Comparison of ENCODE assay signal across 10 cellular contexts in genomic region chr12:646303-647038, GRCh38. TPM values are rescaled to one million over a fixed set of nuclear protein-coding genes. Genes with fewer than 3 reads are reported as not detected.
DNase-seq lines count a peak whose midpoint lies in the region; ATAC-seq and TF ChIP-seq lines count a peak whose summit lies in the region.
"Had no signal": no experiment of that assay in that cellular context is flagged by ENCODE, and none has a peak within 500 bp of the region (broad histone marks: within the 10 kb centered on the region; RNA-seq: fewer than 3 reads in every experiment).

No MANE protein-coding gene starts in this region.

- peak overlapping the region; percentile 34; the same call in 1 of the 2 replicates for H3K4ac ChIP-seq in IMR-90 (ENCODE audit: low read depth, low read length)

- no peak for TF ChIP-seq RAD21 in IMR-90 (IDR thresholded peaks at IDR 0.05; ENCODE audit: low read length)

- no peak overlapping the region for H2AK9ac ChIP-seq in IMR-90 (replicated peaks; ENCODE audit: low read depth, low read length, poor library complexity)

- H4K20me1 ChIP-seq in IMR-90 (ENCODE audit: insufficient read depth, low read length), result no peaks in the 10 kb centered on the region

- no peak overlapping the region for H3K56ac ChIP-seq in IMR-90 (ENCODE audit: extremely low read depth, insufficient read depth, low read length)

- H3K9me1 ChIP-seq in IMR-90 (ENCODE audit: insufficient read depth, low read length), result peaks cover 15% of the 10 kb centered on the region

- peaks cover 11% of the 10 kb centered on the region for H3K4me1 ChIP-seq in IMR-90 (ENCODE audit: control insufficient read depth, insufficient read depth, low read length)
- H3K4me1 ChIP-seq in endodermal cell (ENCODE audit: control insufficient read depth, insufficient read depth, low read length), result no peaks in the 10 kb centered on the region

- H2BK120ac ChIP-seq in IMR-90 (ENCODE audit: low read depth, low read length), result peak overlapping the region; percentile 19; the same call in 1 of the 2 replicates

- H3K4me1 Mint-ChIP-seq in endodermal cell, result peaks cover 6% of the 10 kb centered on the region

- peaks cover 0 to 7% of the 10 kb centered on the region in 2 experiments; a peak in 1 of 4 replicates for H3K79me1 ChIP-seq in IMR-90 (ENCODE audit: low read depth in 1 of 2, low read length in 2 of 2)

- H3K9me3 Mint-ChIP-seq in endodermal cell, result no peaks in the 10 kb centered on the region

- WGBS in IMR-90 (ENCODE audit: extremely low coverage in 2 of 2, insufficient read length in 1 of 2), 2 experiments, result 90% methylated on average over 4 of the region's 12 CpGs; no CpG with 5 or more reads in 1 of the 2 experiments
- 92 to 94% methylated on average over 7 to 12 of the region's 12 CpGs for WGBS in endodermal cell (ENCODE audit: insufficient coverage in 1 of 2, insufficient read length in 1 of 2), 2 experiments

- H3K4me3 ChIP-seq in IMR-90 (ENCODE audit: insufficient read depth, low read depth, low read length), result no peak overlapping the region
- no peak overlapping the region for H3K4me3 ChIP-seq in endodermal cell (ENCODE audit: low read length)

- H3K4me2 ChIP-seq in IMR-90 (ENCODE audit: low read depth, low read length), result no peak overlapping the region

- in situ Hi-C loops in IMR-90 (cut with MboI; ENCODE audit: low sequenced_read_pairs), result no loop called here

- no peak for TF ChIP-seq POLR2A in IMR-90 (IDR thresholded peaks at IDR 0.05; ENCODE audit: low read depth, low read length)

- H2BK15ac ChIP-seq in IMR-90 (ENCODE audit: low read depth, low read length), result no peak overlapping the region

- H3K4me3 Mint-ChIP-seq in endodermal cell, result no peak overlapping the region

- no peak overlapping the region for H3K27ac ChIP-seq in IMR-90 (ENCODE audit: insufficient read depth, low read length)
- no peak overlapping the region for H3K27ac ChIP-seq in endodermal cell (ENCODE audit: low read depth, low read length)

- H3K27me3 ChIP-seq in IMR-90 (ENCODE audit: control insufficient read depth, insufficient read depth, low read length) (no peaks in the 10 kb centered on the region; the same call in 1 of the 2 replicates), endodermal cell (ENCODE audit: control insufficient read depth, insufficient read depth, low read length, poor library complexity, severe bottlenecking) (no peaks in the 10 kb centered on the region)

- H2AK5ac ChIP-seq in IMR-90 (ENCODE audit: low read depth, low read length), result peak overlapping the region; percentile 64; the same call in 1 of the 2 replicates

- no peak overlapping the region; the same call in 1 of the 2 replicates for H4K91ac ChIP-seq in IMR-90 (ENCODE audit: insufficient read depth, low read depth, low read length)

- no peak overlapping the region for H3K18ac ChIP-seq in IMR-90 (ENCODE audit: low read depth, low read length)

- DNase-seq in IMR-90 (no peak), endodermal cell (peak; percentile 42), lung microvascular endothelial cell (ENCODE audit: low read depth in 2 of 2) (peak; percentile 88 to 97), stromal cell of bone marrow (ENCODE audit: low read depth) (peak; percentile 65), T-helper 9 cell (no peak)
- DNase-seq in stimulated activated CD4-positive, alpha-beta T cell treated with anti-CD3 and anti-CD28 coated beads, Interleukin-12 subunit alpha, Interleukin-12 subunit beta, amount 100 ng/mL, for 4 hours, result no peak
- DNase-seq: Caco-2, NCI-H510A had no signal

- ATAC-seq in IMR-90 (ENCODE audit: low read depth) (no peak), GM21576 (IDR thresholded peaks at IDR 0.05; ENCODE audit: unreplicated experiment) (no peak), HG03025 (IDR thresholded peaks at IDR 0.05; ENCODE audit: low FRiP score, unreplicated experiment) (no peak)

- H3K9ac ChIP-seq in IMR-90 (ENCODE audit: low read depth, low read length), result no peak overlapping the region
- no peak overlapping the region for H3K9ac ChIP-seq in endodermal cell (ENCODE audit: extremely low read depth, low read length, poor library complexity, severe bottlenecking)

- intact Hi-C loops in IMR-90 (cut with micrococcal nuclease), result no loop called here

- no peak for TF ChIP-seq CTCF in IMR-90 (conservative IDR thresholded peaks at IDR 0.05; ENCODE audit: low read depth, low read length)
- no peak for TF ChIP-seq CTCF in endodermal cell (conservative IDR thresholded peaks at IDR 0.05)

- no peak overlapping the region; a peak in 1 of 4 replicates for H4K8ac ChIP-seq in IMR-90 (ENCODE audit: low read depth in 2 of 2, low read length in 2 of 2)

- peaks cover under 1% of the 10 kb centered on the region; the same call in 1 of the 2 replicates for H3K9me3 ChIP-seq in IMR-90 (ENCODE audit: control insufficient read depth, insufficient read depth, low read length)
- H3K9me3 ChIP-seq in endodermal cell (ENCODE audit: control insufficient read depth, low read length), result no peaks in the 10 kb centered on the region
- H3K9me3 ChIP-seq: Caco-2 had no signal

- dilution Hi-C loops in IMR-90 (cut with HindIII; ENCODE audit: low sequenced_read_pairs, unreplicated experiment), result no loop called here

- H3K14ac ChIP-seq in IMR-90 (replicated peaks; ENCODE audit: low read depth, low read length), result no peak overlapping the region

- H4K5ac ChIP-seq in IMR-90 (ENCODE audit: low read depth, low read length), result no peak overlapping the region

- H2BK20ac ChIP-seq in IMR-90 (ENCODE audit: low read depth, low read length), result peak overlapping the region; percentile 58; the same call in 1 of the 2 replicates

- H3K27me3 Mint-ChIP-seq in endodermal cell (ENCODE audit: insufficient read depth), result no peaks in the 10 kb centered on the region

- H3K36me3 ChIP-seq in IMR-90 (ENCODE audit: control insufficient read depth, insufficient read depth, low read length) (no peaks in the 10 kb centered on the region), endodermal cell (ENCODE audit: control insufficient read depth, insufficient read depth, low read length) (no peaks in the 10 kb centered on the region)

- no peak overlapping the region for H3K27ac Mint-ChIP-seq in endodermal cell

- POLR2A ChIA-PET in IMR-90 (lab: Charles Lee; ENCODE audit: unreplicated experiment), result interaction anchor here (0.7 kb wide), 1 partner anchor 36 kb away, joined by 4 read pairs; no protein-coding TSS in a partner anchor

- BruUV-seq in IMR-90 (replicated peaks; lab: Mats Ljungman, UMichigan), result no TSS peak

- CTCF ChIA-PET in IMR-90 (lab: Yijun Ruan, JAX), result no interaction called here

- no peak overlapping the region for H3K23ac ChIP-seq in IMR-90 (ENCODE audit: low read depth, low read length)

- H3K36me3 Mint-ChIP-seq in endodermal cell (ENCODE audit: low read depth), result peaks cover 3% of the 10 kb centered on the region

- peak overlapping the region; percentile 36 for H2AFZ ChIP-seq in IMR-90 (replicated peaks; ENCODE audit: low read length, poor library complexity)

- H2BK5ac ChIP-seq in IMR-90 (ENCODE audit: low read depth, low read length, poor library complexity, severe bottlenecking), result no peak overlapping the region

TF ChIP-seq in IMR-90, 13 proteins besides CTCF, POLR2A, EP300 and RAD21:
- no peak for TF ChIP-seq MAZ (IDR thresholded peaks at IDR 0.05; ENCODE audit: borderline replicate concordance, low read depth, low read length)
- no peak for TF ChIP-seq RCOR1 (IDR thresholded peaks at IDR 0.05; ENCODE audit: insufficient replicate concordance, low read length)
TF ChIP-seq in IMR-90: peak in this region for 0.

RNA-seq across cellular contexts. Expression of gene NINJ2, which starts 16.8 kb away (rescaled TPM):
- total RNA-seq in IMR-90 (2012; rRNA removed) (not detected in 2 replicates), endodermal cell (1 to 10 TPM in 1 of 2 donors, under 1 TPM in 1; 0.73 to 5.1 TPM), lung microvascular endothelial cell (0.79 and 1.7 TPM in 2 replicates)
- polyA plus RNA-seq in IMR-90 (2012; rRNA removed), result not detected in 2 replicates
- not detected in 2 replicates for polyA plus RNA-seq in IMR-90 (2012; cell fraction: cytosol; rRNA removed)
- not detected in 2 replicates for polyA plus RNA-seq in IMR-90 (2012; cell fraction: nucleus; rRNA removed; ENCODE audit: low replicate concordance)
- polyA plus RNA-seq in endodermal cell (2013, experiment 1 of 2), result not detected
- 0.41 TPM for polyA plus RNA-seq in endodermal cell (2013, experiment 2 of 2)

Comparison
In these comparisons a context has a peak if more than half of its experiments do, and no peak if none do; other contexts are left out.
1. DNase-seq: peak in endodermal cell (single experiment), lung microvascular endothelial cell (2 of 2) and stromal cell of bone marrow (single experiment); none in IMR-90 (single experiment), stimulated activated CD4-positive, alpha-beta T cell treated with anti-CD3 and anti-CD28 coated beads, Interleukin-12 subunit alpha, Interleukin-12 subunit beta, amount 100 ng/mL, for 4 hours (single experiment) and T-helper 9 cell (single experiment).